Comparison of ENCODE assay signal across 8 cellular contexts in genomic region chr7:152761116-152761748, GRCh38. TPM values are rescaled to one million over a fixed set of nuclear protein-coding genes. Genes with fewer than 3 reads are reported as not detected.
DNase-seq lines count a peak whose midpoint lies in the region; ATAC-seq and TF ChIP-seq lines count a peak whose summit lies in the region.

No MANE protein-coding gene starts in this region.

- TF ChIP-seq CTCF in AG04450 (IDR thresholded peaks at IDR 0.05; ENCODE audit: low read depth, low read length) (no peak), Loucy (conservative IDR thresholded peaks at IDR 0.05; ENCODE audit: low read length) (no peak)

- CTCF ChIA-PET in AG04450 (lab: Charles Lee), result interaction anchor here (1.5 kb wide), 1 partner anchor 366 kb away, joined by 4 read pairs; no protein-coding TSS in a partner anchor

- intact Hi-C loops in Right ventricle myocardium superior (cut with DNase I), result no loop called here

- H3K79me2 ChIP-seq in Loucy (ENCODE audit: insufficient read depth, low read length), result peaks cover 12% of the 10 kb centered on the region

- peaks cover 4% of the 10 kb centered on the region for H4K20me1 ChIP-seq in Loucy (ENCODE audit: insufficient read depth, low read length, poor library complexity, severe bottlenecking)

- H3K27ac ChIP-seq in AG04450 (ENCODE audit: low read depth, low read length) (peak overlapping the region; percentile 53), epithelial cell of prostate (no peak overlapping the region)

- H3K9me3 ChIP-seq in AG04450 (ENCODE audit: control insufficient read depth, insufficient read depth, low read length) (no peaks in the 10 kb centered on the region), Loucy (ENCODE audit: insufficient read depth, low read depth, low read length) (no peaks in the 10 kb centered on the region)

- H2AFZ ChIP-seq in Loucy (ENCODE audit: low read length), result no peak overlapping the region

- peak overlapping the region; percentile 85 for H3K9ac ChIP-seq in Loucy (ENCODE audit: low read depth, low read length, poor library complexity, severe bottlenecking)

- POLR2A ChIA-PET in AG04450 (lab: Yijun Ruan, JAX), result no interaction called here

- DNase-seq in AG04450 (ENCODE audit: low read depth, low spot score) (no peak), epithelial cell of prostate (ENCODE audit: low read depth, low spot score) (peak; percentile 10), GM19240 (ENCODE audit: insufficient read length, low spot score) (no peak), NCI-H2081 (lab: John Stamatoyannopoulos, UW) (no peak), Right ventricle myocardium superior (no peak), DMS153 treated with DMSO at 0.1 percent for 48 hours (lab: John Stamatoyannopoulos, UW; ENCODE audit: unreplicated experiment) (no peak)

- H3K4me1 ChIP-seq in Loucy (ENCODE audit: insufficient read depth, low read length, poor library complexity, severe bottlenecking), result peaks cover 17% of the 10 kb centered on the region

- no peaks in the 10 kb centered on the region for H3K36me3 ChIP-seq in Loucy (ENCODE audit: insufficient read depth, low read length)

- peak overlapping the region; percentile 69 for H3K4me3 ChIP-seq in AG04450 (ENCODE audit: low read depth, low read length)
- H3K4me3 ChIP-seq in Loucy (ENCODE audit: low read length, poor library complexity, severe bottlenecking), result peak overlapping the region; percentile 76

- H3K9me2 ChIP-seq in Loucy (replicated peaks; ENCODE audit: low read depth, low read length), result no peaks in the 10 kb centered on the region

- no peaks in the 10 kb centered on the region for H3F3A ChIP-seq in Loucy (ENCODE audit: low read depth)

- H3K4me2 ChIP-seq in Loucy (ENCODE audit: low read depth, low read length, poor library complexity, severe bottlenecking), result peak overlapping the region; percentile 98

- H3K27me3 ChIP-seq in AG04450 (ENCODE audit: control insufficient read depth, insufficient read depth, low read length), result no peaks in the 10 kb centered on the region
- H3K27me3 ChIP-seq in Loucy (ENCODE audit: insufficient read depth, low read length, poor library complexity, severe bottlenecking), result no peaks in the 10 kb centered on the region

- peak; percentile 42 for ATAC-seq in GM19438 (IDR thresholded peaks at IDR 0.05; ENCODE audit: low read depth, unreplicated experiment)
- ATAC-seq in Right ventricle myocardium superior (ENCODE audit: poor library complexity), result no peak

RNA-seq across cellular contexts. Expression of gene ACTR3B, which starts 1.7 kb away (rescaled TPM):
- polyA plus RNA-seq in AG04450 (2011; rRNA removed), result 6.5 and 9.7 TPM in 2 replicates
- 7.6 and 9.5 TPM in 2 replicates for polyA minus RNA-seq in AG04450 (2011; rRNA and poly(A)+ RNA removed)
- total RNA-seq in Right ventricle myocardium superior, result 8.1 TPM
